In the genomic region with DNA sequence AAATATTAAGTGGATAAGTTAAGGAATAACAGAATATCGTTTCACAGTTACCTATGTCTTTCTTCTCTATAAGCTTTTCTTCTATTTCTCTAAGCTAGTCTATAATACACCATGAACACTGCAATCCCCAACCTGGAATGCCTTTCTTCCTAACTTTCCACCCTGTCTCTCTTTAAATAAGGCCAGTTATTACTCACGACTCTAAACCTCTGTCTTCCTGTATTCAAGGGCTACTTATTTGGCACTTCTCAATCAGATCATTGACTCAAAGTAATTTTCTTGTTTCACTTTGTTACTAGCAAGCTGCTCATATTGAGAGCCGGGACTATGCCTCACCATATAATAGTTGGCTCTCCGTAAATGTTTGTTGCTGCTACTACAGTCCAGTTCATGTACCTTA, we compare ENCODE assay signal across 18 cellular contexts. TPM values are rescaled to one million over a fixed set of nuclear protein-coding genes. Genes with fewer than 3 reads are reported as not detected.
DNase-seq lines count a peak whose midpoint lies in the region; ATAC-seq and TF ChIP-seq lines count a peak whose summit lies in the region.
"Had no signal": no experiment of that assay in that cellular context is flagged by ENCODE, and none has a peak within 500 bp of the region (broad histone marks: within the 10 kb centered on the region; RNA-seq: fewer than 3 reads in every experiment).

No MANE protein-coding gene starts in this region.

- H4K20me1 ChIP-seq in GM23248 (ENCODE audit: insufficient read depth): peaks cover 32% of the 10 kb centered on the region

- DNase-seq in GM23248 (peak; percentile 32), epithelial cell of proximal tubule (ENCODE audit: low read depth) (no peak), thoracic aorta (ENCODE audit: low spot score) (no peak), D341Med (ENCODE audit: low spot score) (no peak), GM10248 (ENCODE audit: extremely low spot score) (no peak), COR-L47 (lab: John Stamatoyannopoulos, UW) (no peak)
- no peak for DNase-seq in activated CD4-positive, alpha-beta memory T cell treated with anti-CD3 and anti-CD28 coated beads for 36 hours
- DNase-seq: AML-193, Calu3, DMS79, MM.1S, NCI-H1930, NCI-H2171 treated with DMSO at 0.1 percent for 48 hours, NCI-H774, Right ventricle myocardium superior had no signal

- CTCF ChIA-PET in GM10248 (lab: Yijun Ruan, JAX): interaction anchor here (0.7 to 1.2 kb wide), 3 partner anchors 15 to 24 kb away, joined by 3 to 4 read pairs (median 3); no protein-coding TSS in a partner anchor
- CTCF ChIA-PET in activated CD4-positive, alpha-beta memory T cell treated with anti-CD3 and anti-CD28 coated beads for 36 hours (lab: Charles Lee): no interaction called here

- H3K4me3 ChIP-seq in GM23248 (no peak overlapping the region), epithelial cell of proximal tubule (ENCODE audit: low read depth, low read length) (peak overlapping the region; percentile 0), mesodermal cell (ENCODE audit: extremely low read depth, insufficient read depth, low read length, poor library complexity, severe bottlenecking) (no peak overlapping the region), thoracic aorta (peak overlapping the region; percentile 10)
- H3K4me3 ChIP-seq: A549 had no signal

- no peak overlapping the region for H3K27ac Mint-ChIP-seq in activated CD4-positive, alpha-beta memory T cell treated with anti-CD3 and anti-CD28 coated beads for 36 hours

- no peak overlapping the region for H3K4me3 Mint-ChIP-seq in activated CD4-positive, alpha-beta memory T cell treated with anti-CD3 and anti-CD28 coated beads for 36 hours

- H3K4me1 ChIP-seq in GM23248 (ENCODE audit: insufficient read depth) (peaks cover 84% of the 10 kb centered on the region), mesodermal cell (ENCODE audit: control insufficient read depth, insufficient read depth, low read length, poor library complexity, severe bottlenecking) (peaks cover 13% of the 10 kb centered on the region), thoracic aorta (ENCODE audit: control insufficient read depth in 1 of 2, low read depth in 2 of 2) (peaks cover 52 to 88% of the 10 kb centered on the region in 2 donors)

- H3K9me2 ChIP-seq in GM23248 (ENCODE audit: insufficient read depth): no peaks in the 10 kb centered on the region

- peaks cover 1% of the 10 kb centered on the region for H3K36me3 Mint-ChIP-seq in activated CD4-positive, alpha-beta memory T cell treated with anti-CD3 and anti-CD28 coated beads for 36 hours

- 54 to 55% methylated on average over 4 of the region's 4 CpGs for WGBS in GM23248 (ENCODE audit: low coverage in 1 of 2, low lambda C conversion rate in 2 of 2, missing lambda C conversion rate in 2 of 2), 2 experiments
- WGBS in mesodermal cell (ENCODE audit: insufficient coverage in 2 of 2), 2 experiments: 90 to 95% methylated on average over 1 to 2 of the region's 4 CpGs

- no peaks in the 10 kb centered on the region for H3K4me1 Mint-ChIP-seq in activated CD4-positive, alpha-beta memory T cell treated with anti-CD3 and anti-CD28 coated beads for 36 hours (ENCODE audit: low read depth)

- H3K4me2 ChIP-seq in GM23248 (ENCODE audit: unreplicated experiment): peak overlapping the region; percentile 26
- H3K4me2 ChIP-seq: A549 had no signal

- H3K9me3 Mint-ChIP-seq in activated CD4-positive, alpha-beta memory T cell treated with anti-CD3 and anti-CD28 coated beads for 36 hours: no peaks in the 10 kb centered on the region

- peaks cover 100% of the 10 kb centered on the region for H3K79me2 ChIP-seq in GM23248 (ENCODE audit: insufficient read depth)

- POLR2A ChIA-PET in GM10248 (lab: Yijun Ruan, JAX): no interaction called here
- POLR2A ChIA-PET in activated CD4-positive, alpha-beta memory T cell treated with anti-CD3 and anti-CD28 coated beads for 36 hours (lab: Charles Lee): no interaction called here

- H3K27me3 ChIP-seq in GM23248 (replicated peaks; ENCODE audit: insufficient read depth) (no peaks in the 10 kb centered on the region), thoracic aorta (replicated peaks; ENCODE audit: insufficient read depth) (no peaks in the 10 kb centered on the region)

- no peak overlapping the region for H2AFZ ChIP-seq in GM23248

- in situ Hi-C loops in GM23248 (cut with MboI): no loop called here

- peaks cover 5% of the 10 kb centered on the region; the same call in 1 of the 2 replicates for H3K36me3 ChIP-seq in GM23248 (ENCODE audit: low read depth)
- peaks cover 20% of the 10 kb centered on the region for H3K36me3 ChIP-seq in mesodermal cell (ENCODE audit: control insufficient read depth, insufficient read depth, low read length)
- no peaks in the 10 kb centered on the region for H3K36me3 ChIP-seq in thoracic aorta

- H3F3A ChIP-seq in GM23248 (ENCODE audit: insufficient read depth): peaks cover 48% of the 10 kb centered on the region

- TF ChIP-seq CTCF in epithelial cell of proximal tubule (conservative IDR thresholded peaks at IDR 0.05; ENCODE audit: low read depth, low read length): no peak
- no peak for TF ChIP-seq CTCF in thoracic aorta (IDR thresholded peaks at IDR 0.05)
- TF ChIP-seq CTCF in GM10248 (IDR thresholded peaks at IDR 0.05; ENCODE audit: control extremely low read depth, extremely low read depth, low read depth, missing control alignments): no peak

- intact Hi-C loops in activated CD4-positive, alpha-beta memory T cell treated with anti-CD3 and anti-CD28 coated beads for 36 hours (cut with micrococcal nuclease): no loop called here

- no peak overlapping the region for H3K9ac ChIP-seq in GM23248

- H3K27ac ChIP-seq in GM23248 (peak overlapping the region; percentile 20; the same call in 1 of the 2 replicates), mesodermal cell (ENCODE audit: low read depth, low read length, severe bottlenecking) (peak overlapping the region; percentile 25), thoracic aorta (peak overlapping the region; percentile 10 to 20)
- H3K27ac ChIP-seq: A549 had no signal

- no peak for ATAC-seq in thoracic aorta (ENCODE audit: insufficient number of reproducible peaks, low FRiP score, low read depth)
- ATAC-seq: A549, Panc1 had no signal

- H3K9me3 ChIP-seq in GM23248 (ENCODE audit: low read depth): no peaks in the 10 kb centered on the region
- no peaks in the 10 kb centered on the region for H3K9me3 ChIP-seq in mesodermal cell (ENCODE audit: control insufficient read depth, low read length)
- no peaks in the 10 kb centered on the region for H3K9me3 ChIP-seq in thoracic aorta
- H3K9me3 ChIP-seq: A549 had no signal

- no peaks in the 10 kb centered on the region for H3K27me3 Mint-ChIP-seq in activated CD4-positive, alpha-beta memory T cell treated with anti-CD3 and anti-CD28 coated beads for 36 hours

RNA-seq across cellular contexts. Expression of a gene that starts 13.5 kb away (rescaled TPM):
- 217 and 256 TPM in 2 replicates for total RNA-seq in GM23248 (2014; rRNA removed; shearing (Covaris generic))
- polyA plus RNA-seq in GM23248 (2016; fragmentation: Nextera tagmentation; extraction: Ambion mirVana): 124 and 126 TPM in 2 replicates
- 58.5 and 60.1 TPM in 2 replicates for total RNA-seq in epithelial cell of proximal tubule
- 197 TPM for polyA plus RNA-seq in mesodermal cell (2013, experiment 1 of 2)
- polyA plus RNA-seq in mesodermal cell (2013, experiment 2 of 2): 198 TPM
- 100 to 1,000 TPM; 197 to 225 TPM for total RNA-seq in thoracic aorta
- total RNA-seq in activated CD4-positive, alpha-beta memory T cell treated with anti-CD3 and anti-CD28 coated beads for 36 hours: 1 to 10 TPM; 3.8 to 5.3 TPM

Comparison
In these comparisons a context has a peak if more than half of its experiments do, and no peak if none do; other contexts are left out.
1. H3K4me3 ChIP-seq: peak in epithelial cell of proximal tubule (single experiment) and thoracic aorta (single experiment); none in GM23248 (single experiment) and mesodermal cell (single experiment).
2. Peak in every context shown above with its lines, with median percentiles within 50 percentile points of each other: H3K27ac ChIP-seq.